19 cellular contexts compared by ENCODE assay signal in the genomic region with DNA sequence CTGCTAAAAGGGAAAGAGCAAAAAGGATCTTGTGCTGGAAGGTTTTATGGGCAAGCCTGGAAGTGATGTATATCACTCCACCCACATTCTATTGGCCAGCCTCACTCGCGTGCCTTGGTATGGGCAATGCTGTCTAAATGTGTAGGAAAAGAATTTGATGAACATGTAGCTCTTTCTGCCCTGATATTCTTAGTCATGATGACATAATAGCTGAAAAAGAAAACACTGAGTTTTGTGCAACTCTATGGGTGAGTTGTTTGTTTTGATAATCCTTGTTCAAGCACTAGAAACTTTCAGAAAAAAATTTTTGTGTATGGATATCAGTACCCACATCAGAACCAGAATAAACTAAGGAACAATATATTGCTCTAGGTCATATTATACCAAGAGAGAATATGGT.
"Had no signal": no experiment of that assay in that cellular context is flagged by ENCODE, and none has a peak within 500 bp of the region (broad histone marks: within the 10 kb centered on the region; RNA-seq: fewer than 3 reads in every experiment).

No MANE protein-coding gene starts in this region.

- H3K4me1 ChIP-seq: heart right ventricle, right atrium auricular region, stomach had no signal

- DNase-seq: activated CD4-positive, alpha-beta T cell treated with anti-CD3 and anti-CD28 coated beads for 36 hours; activated CD4-positive, alpha-beta T cell treated with anti-CD3 and anti-CD28 coated beads, Interleukin-2, amount 50 U/mL, for 48 hours; activated naive CD4-positive, alpha-beta T cell treated with Interleukin-2 at 50 U/mL for 16 hours; activated naive CD8-positive, alpha-beta T cell treated with anti-CD3 and anti-CD28 coated beads, Interleukin-2, amount 10 ng/mL, durations not matched to agents 7 days and 5 days; anterior cingulate cortex; brain microvascular endothelial cell; heart right ventricle; mesenchymal stem cell; mucosa of descending colon; naive B cell; small intestine; stimulated activated CD4-positive, alpha-beta T cell treated with anti-CD3 and anti-CD28 coated beads, Interleukin-15, amount 100 ng/mL, for 24 hours; stimulated activated CD4-positive, alpha-beta T cell treated with anti-CD3 and anti-CD28 coated beads, Interleukin-2, amount 100 ng/mL, for 48 hours; stomach; SW 1271; trophoblast cell had no signal

- H3K36me3 ChIP-seq: brain microvascular endothelial cell, heart right ventricle, right atrium auricular region, stomach had no signal

- H3K27ac ChIP-seq: brain microvascular endothelial cell, coronary artery, heart right ventricle, right atrium auricular region, stomach had no signal

- ATAC-seq: activated CD4-positive, alpha-beta T cell treated with anti-CD3 and anti-CD28 coated beads for 36 hours; heart right ventricle; mucosa of descending colon; WTC11 had no signal

- H3K4me3 ChIP-seq: coronary artery, heart right ventricle, mucosa of descending colon, right atrium auricular region, stomach had no signal

- H3K9me3 ChIP-seq: heart right ventricle, mucosa of descending colon, right atrium auricular region, stomach had no signal

- H3K27me3 ChIP-seq: brain microvascular endothelial cell, heart right ventricle, right atrium auricular region, stomach had no signal
